Comparison of ENCODE assay signal across 17 cellular contexts in the genomic region with DNA sequence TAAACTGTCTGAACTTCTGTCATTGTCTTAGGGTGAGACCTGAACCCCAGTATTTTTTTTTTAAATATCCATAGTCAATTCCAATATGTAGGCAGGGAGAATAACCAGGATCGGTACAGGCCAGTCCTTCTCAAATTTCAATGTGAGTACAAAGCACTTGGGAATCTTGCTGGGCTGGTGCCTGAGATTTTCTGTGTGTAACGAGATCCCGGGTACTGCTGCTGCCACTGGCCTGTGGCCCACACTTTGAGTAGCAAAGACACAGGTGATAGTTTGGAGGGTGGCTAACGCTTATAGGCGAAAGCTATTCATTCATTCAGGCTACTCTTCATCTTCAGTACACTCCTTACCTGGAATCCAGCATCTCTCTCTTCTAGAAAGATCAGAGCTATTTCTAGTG.
"Had no signal": no experiment of that assay in that cellular context is flagged by ENCODE, and none has a peak within 500 bp of the region (broad histone marks: within the 10 kb centered on the region; RNA-seq: fewer than 3 reads in every experiment).

No MANE protein-coding gene starts in this region.

- ATAC-seq: activated CD8-positive, alpha-beta T cell treated with anti-CD3 and anti-CD28 coated beads for 36 hours; activated T-helper 17 cell treated with anti-CD3 and anti-CD28 coated beads, Interleukin-2, amount 50 U/mL, for 72 hours; body of pancreas; stimulated activated naive CD8-positive, alpha-beta T cell treated with anti-CD3 and anti-CD28 coated beads, Interleukin-15, Interleukin-2, amounts not matched to agents 100 U/mL and 50 U/mL, for 24 hours had no signal

- H3K9me3 Mint-ChIP-seq: activated B cell treated with CpG ODN at 0.5 μM for 24 hours; activated CD8-positive, alpha-beta T cell treated with anti-CD3 and anti-CD28 coated beads for 36 hours; activated naive CD8-positive, alpha-beta T cell treated with anti-CD3 and anti-CD28 coated beads, Interleukin-2, amount 10 ng/mL, durations not matched to agents 7 days and 5 days had no signal

- H3K27ac Mint-ChIP-seq: activated B cell treated with CpG ODN at 0.5 μM for 24 hours; activated CD8-positive, alpha-beta T cell treated with anti-CD3 and anti-CD28 coated beads for 36 hours; activated naive CD8-positive, alpha-beta T cell treated with anti-CD3 and anti-CD28 coated beads, Interleukin-2, amount 10 ng/mL, durations not matched to agents 7 days and 5 days; activated T-helper 17 cell treated with anti-CD3 and anti-CD28 coated beads, Interleukin-2, amount 50 U/mL, for 72 hours had no signal

- DNase-seq: activated B cell treated with CpG ODN at 0.5 μM for 24 hours; activated CD4-positive, alpha-beta T cell treated with anti-CD3 and anti-CD28 coated beads for 48 hours; activated CD8-positive, alpha-beta T cell treated with anti-CD3 and anti-CD28 coated beads for 36 hours; activated naive CD4-positive, alpha-beta T cell; activated naive CD8-positive, alpha-beta T cell treated with anti-CD3 and anti-CD28 coated beads, Interleukin-2, amount 10 ng/mL, durations not matched to agents 7 days and 5 days; activated T-cell treated with anti-CD3 and anti-CD28 coated beads, Interleukin-2, amount 50 U/mL, for 1 hour; amygdala; body of pancreas; caudate nucleus; dorsolateral prefrontal cortex; stimulated activated CD4-positive, alpha-beta T cell treated with anti-CD3 and anti-CD28 coated beads, Interleukin-12 subunit alpha, Interleukin-12 subunit beta, amount 100 ng/mL, for 4 hours; stimulated activated CD4-positive, alpha-beta T cell treated with anti-CD3 and anti-CD28 coated beads, Interleukin-1b, Interleukin-23, amount 100 ng/mL, for 48 hours; stimulated activated CD8-positive, alpha-beta memory T cell treated with anti-CD3 and anti-CD28 coated beads, Interleukin-4, amount 100 ng/mL, for 48 hours; stimulated activated naive CD8-positive, alpha-beta T cell treated with anti-CD3 and anti-CD28 coated beads, Interleukin-15, Interleukin-2, amounts not matched to agents 100 U/mL and 50 U/mL, for 24 hours; substantia nigra; tibial artery had no signal

- H3K36me3 Mint-ChIP-seq: activated naive CD8-positive, alpha-beta T cell treated with anti-CD3 and anti-CD28 coated beads, Interleukin-2, amount 10 ng/mL, durations not matched to agents 7 days and 5 days had no signal

- H3K9me3 ChIP-seq: body of pancreas, tibial artery had no signal

- H3K27ac ChIP-seq: body of pancreas, dorsolateral prefrontal cortex, tibial artery had no signal

- H3K27me3 Mint-ChIP-seq: activated B cell treated with CpG ODN at 0.5 μM for 24 hours; activated CD8-positive, alpha-beta T cell treated with anti-CD3 and anti-CD28 coated beads for 36 hours; activated naive CD8-positive, alpha-beta T cell treated with anti-CD3 and anti-CD28 coated beads, Interleukin-2, amount 10 ng/mL, durations not matched to agents 7 days and 5 days; activated T-helper 17 cell treated with anti-CD3 and anti-CD28 coated beads, Interleukin-2, amount 50 U/mL, for 72 hours had no signal

- H3K4me1 Mint-ChIP-seq: activated naive CD8-positive, alpha-beta T cell treated with anti-CD3 and anti-CD28 coated beads, Interleukin-2, amount 10 ng/mL, durations not matched to agents 7 days and 5 days; activated T-helper 17 cell treated with anti-CD3 and anti-CD28 coated beads, Interleukin-2, amount 50 U/mL, for 72 hours had no signal

- H3K4me3 Mint-ChIP-seq: activated B cell treated with CpG ODN at 0.5 μM for 24 hours; activated CD8-positive, alpha-beta T cell treated with anti-CD3 and anti-CD28 coated beads for 36 hours; activated naive CD8-positive, alpha-beta T cell treated with anti-CD3 and anti-CD28 coated beads, Interleukin-2, amount 10 ng/mL, durations not matched to agents 7 days and 5 days; activated T-helper 17 cell treated with anti-CD3 and anti-CD28 coated beads, Interleukin-2, amount 50 U/mL, for 72 hours had no signal

- H3K4me1 ChIP-seq: body of pancreas, tibial artery had no signal

- H3K27me3 ChIP-seq: body of pancreas, tibial artery had no signal

- H3K36me3 ChIP-seq: tibial artery had no signal

- H3K4me3 ChIP-seq: body of pancreas, dorsolateral prefrontal cortex, tibial artery had no signal
